Comparison of ENCODE assay signal across 3 cellular contexts in genomic region chr5:75553358-75553757, GRCh38.
TF ChIP-seq lines count a peak whose summit lies in the region.

No MANE protein-coding gene starts in this region.

TF ChIP-seq in HepG2, 621 proteins besides CTCF, POLR2A, EP300 and RAD21:
- TF ChIP-seq ZUFSP (CRISPR knock-in tag; IDR thresholded peaks at IDR 0.05; ENCODE audit: borderline replicate concordance) (no peak), MAFF (IDR thresholded peaks at IDR 0.05; ENCODE audit: low read depth, low read length) (peak; percentile 83), ZFP36 (IDR thresholded peaks at IDR 0.05; ENCODE audit: borderline replicate concordance, low read depth, low read length, partially characterized antibody) (no peak), MAFK (conservative IDR thresholded peaks at IDR 0.05 in 1 of 2, IDR thresholded peaks at IDR 0.05 in 1 of 2; ENCODE audit: low read length in 2 of 2) (peak; percentile 85 to 90)

TF ChIP-seq in HEK293, 187 proteins besides CTCF, POLR2A, EP300 and RAD21:
- TF ChIP-seq ZBTB20 (tag by site-specific recombination; IDR thresholded peaks at IDR 0.05) (no peak), SP7 (tag by site-specific recombination; IDR thresholded peaks at IDR 0.05) (peak; percentile 56; the same call in 1 of the 2 replicates)
TF ChIP-seq in HEK293: peak in this region for 1.

TF ChIP-seq in K562, 482 proteins besides CTCF, POLR2A, EP300 and RAD21:
- no peak for TF ChIP-seq RUNX1 (IDR thresholded peaks at IDR 0.05; ENCODE audit: low read depth)
- no peak for TF ChIP-seq MYC (IDR thresholded peaks at IDR 0.05; ENCODE audit: low read depth, low read length)
- TF ChIP-seq MYC (CRISPR knock-in tag; IDR thresholded peaks at IDR 0.05; ENCODE audit: borderline replicate concordance, low read depth), result no peak
- TF ChIP-seq POU5F1 (IDR thresholded peaks at IDR 0.05; ENCODE audit: borderline replicate concordance, low read depth, low read length, partially characterized antibody), result no peak
- no peak for TF ChIP-seq CTCFL (IDR thresholded peaks at IDR 0.05; ENCODE audit: borderline replicate concordance, insufficient read depth, low read depth, low read length, poor library complexity, severe bottlenecking)
- no peak for TF ChIP-seq MCM5 (IDR thresholded peaks at IDR 0.05; ENCODE audit: low read depth)
- TF ChIP-seq HDAC8 (tag; IDR thresholded peaks at IDR 0.05), result no peak
- TF ChIP-seq HMBOX1 (IDR thresholded peaks at IDR 0.05), result no peak
- no peak for TF ChIP-seq LCOR (CRISPR knock-in tag; IDR thresholded peaks at IDR 0.05)
- TF ChIP-seq ZNF584 (CRISPR knock-in tag; IDR thresholded peaks at IDR 0.05; ENCODE audit: low read depth), result no peak
- TF ChIP-seq XRCC5 (IDR thresholded peaks at IDR 0.05; ENCODE audit: low read depth, low read length), result no peak
- TF ChIP-seq TEAD4 (IDR thresholded peaks at IDR 0.05; ENCODE audit: low read length), result no peak
- no peak for TF ChIP-seq TEAD4 (CRISPR knock-in tag; IDR thresholded peaks at IDR 0.05; ENCODE audit: borderline replicate concordance)
- TF ChIP-seq ZNF282 (CRISPR knock-in tag; IDR thresholded peaks at IDR 0.05), result no peak
- TF ChIP-seq C11orf30 (IDR thresholded peaks at IDR 0.05; ENCODE audit: low read depth), result peak; percentile 80
- TF ChIP-seq ZNF431 (CRISPR knock-in tag; IDR thresholded peaks at IDR 0.05), result no peak
- no peak for TF ChIP-seq CBX5 (IDR thresholded peaks at IDR 0.05; ENCODE audit: borderline replicate concordance, low read depth)
- no peak for TF ChIP-seq GTF2E2 (tag; IDR thresholded peaks at IDR 0.05)
- TF ChIP-seq MEIS2 (IDR thresholded peaks at IDR 0.05; ENCODE audit: partially characterized antibody), result no peak
- no peak for TF ChIP-seq ASH1L (IDR thresholded peaks at IDR 0.05; ENCODE audit: borderline replicate concordance, low read depth, partially characterized antibody)
- peak; percentile 35; the same call in 1 of the 2 replicates for TF ChIP-seq MAFK (IDR thresholded peaks at IDR 0.05; ENCODE audit: low read length)
- peak; percentile 72 for TF ChIP-seq MAFF (IDR thresholded peaks at IDR 0.05; ENCODE audit: low read length)
- TF ChIP-seq ZNF217 (CRISPR knock-in tag; IDR thresholded peaks at IDR 0.05), result no peak
- no peak for TF ChIP-seq KHSRP (IDR thresholded peaks at IDR 0.05)
- peak; percentile 90 for TF ChIP-seq ZNF316 (IDR thresholded peaks at IDR 0.05)
- no peak for TF ChIP-seq ZNF280B (CRISPR knock-in tag; IDR thresholded peaks at IDR 0.05)
- peak; percentile 72 for TF ChIP-seq MAFG (tag; conservative IDR thresholded peaks at IDR 0.05)
- no peak for TF ChIP-seq MXI1 (IDR thresholded peaks at IDR 0.05; ENCODE audit: low read depth, low read length)
- no peak for TF ChIP-seq GTF2F1 (IDR thresholded peaks at IDR 0.05; ENCODE audit: low read depth, low read length)
- no peak for TF ChIP-seq DEAF1 (CRISPR knock-in tag; IDR thresholded peaks at IDR 0.05)
- no peak for TF ChIP-seq RBFOX2 (IDR thresholded peaks at IDR 0.05; ENCODE audit: low read depth, low read length)
- TF ChIP-seq CREB3 (tag; conservative IDR thresholded peaks at IDR 0.05; ENCODE audit: low read depth), result no peak
TF ChIP-seq in K562: peak in this region for 5.
